In the genomic region with DNA sequence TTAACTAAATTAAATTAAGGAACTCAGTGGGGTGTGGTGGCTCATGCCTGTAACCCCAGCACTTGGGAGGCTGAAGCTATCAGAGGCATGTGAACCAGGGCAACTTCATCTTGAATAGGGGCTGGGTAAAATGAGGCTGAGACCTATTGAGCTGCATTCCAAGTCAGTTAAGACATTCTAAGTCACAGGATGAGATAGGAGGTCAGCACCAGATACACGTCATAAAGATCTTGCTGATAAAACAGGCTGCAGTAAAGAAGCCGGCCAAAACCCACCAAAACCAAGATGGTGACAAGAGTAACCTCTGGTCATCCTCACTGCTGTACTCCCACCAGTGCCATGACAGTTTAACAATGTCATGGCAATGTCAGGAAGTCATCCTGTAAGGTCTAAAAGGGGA, we compare ENCODE assay signal across 3 cellular contexts. TPM values are rescaled to one million over a fixed set of nuclear protein-coding genes. Genes with fewer than 3 reads are reported as not detected.
"Had no signal": no experiment of that assay in that cellular context is flagged by ENCODE, and none has a peak within 500 bp of the region (broad histone marks: within the 10 kb centered on the region; RNA-seq: fewer than 3 reads in every experiment).

No MANE protein-coding gene starts in this region.

RNA-seq across cellular contexts. Expression of a gene that starts 6.2 kb away (rescaled TPM):
- total RNA-seq: astrocyte, bronchial epithelial cell, cerebellum had no signal
